ENCODE assay signal across 1 cellular context in the genomic region with DNA sequence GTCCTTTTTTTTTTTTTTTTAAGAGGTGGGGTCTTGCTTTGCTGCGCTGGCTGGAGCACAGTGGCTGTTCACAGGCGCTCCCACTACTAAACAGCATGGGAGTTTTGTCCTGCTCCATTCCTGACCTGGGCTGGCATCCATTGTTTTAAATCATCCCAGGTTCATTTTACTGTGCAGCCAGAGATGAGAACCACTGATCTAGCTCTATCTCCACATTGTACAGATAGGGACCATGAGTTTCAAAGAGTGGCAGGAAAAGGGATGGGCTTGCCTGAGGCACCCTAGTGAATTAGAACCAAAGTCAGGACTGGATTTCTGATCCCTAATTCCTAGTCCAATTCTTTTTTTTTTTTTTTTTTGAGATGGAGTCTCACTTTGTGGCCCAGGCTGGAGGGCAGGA.
TF ChIP-seq lines count a peak whose summit lies in the region.

No MANE protein-coding gene starts in this region.

TF ChIP-seq in SK-N-SH treated with all-trans-retinoic acid at 6 μM for 48 hours, 23 proteins besides CTCF, POLR2A, EP300 and RAD21 (continued from another document):
- TF ChIP-seq TSHZ2 (CRISPR knock-in tag; IDR thresholded peaks at IDR 0.05) (no peak), ZNF8 (CRISPR knock-in tag; IDR thresholded peaks at IDR 0.05) (no peak), ZFP3 (CRISPR knock-in tag; IDR thresholded peaks at IDR 0.05) (no peak), BACH2 (CRISPR knock-in tag; IDR thresholded peaks at IDR 0.05; ENCODE audit: borderline replicate concordance) (no peak), ZFP30 (CRISPR knock-in tag; IDR thresholded peaks at IDR 0.05) (no peak), ZC3H10 (CRISPR knock-in tag; IDR thresholded peaks at IDR 0.05) (no peak), ARNTL (CRISPR knock-in tag; IDR thresholded peaks at IDR 0.05; ENCODE audit: borderline replicate concordance, low read depth) (no peak), SNAI2 (CRISPR knock-in tag; IDR thresholded peaks at IDR 0.05) (no peak)
- TF ChIP-seq, protein P1, sequence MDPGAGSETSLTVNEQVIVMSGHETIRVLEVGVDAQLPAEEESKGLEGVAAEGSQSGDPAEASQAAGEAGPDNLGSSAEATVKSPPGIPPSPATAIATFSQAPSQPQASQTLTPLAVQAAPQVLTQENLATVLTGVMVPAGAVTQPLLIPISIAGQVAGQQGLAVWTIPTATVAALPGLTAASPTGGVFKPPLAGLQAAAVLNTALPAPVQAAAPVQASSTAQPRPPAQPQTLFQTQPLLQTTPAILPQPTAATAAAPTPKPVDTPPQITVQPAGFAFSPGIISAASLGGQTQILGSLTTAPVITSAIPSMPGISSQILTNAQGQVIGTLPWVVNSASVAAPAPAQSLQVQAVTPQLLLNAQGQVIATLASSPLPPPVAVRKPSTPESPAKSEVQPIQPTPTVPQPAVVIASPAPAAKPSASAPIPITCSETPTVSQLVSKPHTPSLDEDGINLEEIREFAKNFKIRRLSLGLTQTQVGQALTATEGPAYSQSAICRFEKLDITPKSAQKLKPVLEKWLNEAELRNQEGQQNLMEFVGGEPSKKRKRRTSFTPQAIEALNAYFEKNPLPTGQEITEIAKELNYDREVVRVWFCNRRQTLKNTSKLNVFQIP (CRISPR knock-in tag; IDR thresholded peaks at IDR 0.05; ENCODE audit: borderline replicate concordance, low read depth), result no peak
